17 cellular contexts compared by ENCODE assay signal in genomic region chr16:85602402-85602801, GRCh38. TPM values are rescaled to one million over a fixed set of nuclear protein-coding genes. Genes with fewer than 3 reads are reported as not detected.
DNase-seq lines count a peak whose midpoint lies in the region; ATAC-seq, FAIRE-seq and TF ChIP-seq lines count a peak whose summit lies in the region.
"Had no signal": no experiment of that assay in that cellular context is flagged by ENCODE, and none has a peak within 500 bp of the region (broad histone marks: within the 10 kb centered on the region; RNA-seq: fewer than 3 reads in every experiment).

No MANE protein-coding gene starts in this region.

- TF ChIP-seq POLR2A in Peyer's patch (IDR thresholded peaks at IDR 0.05) = no peak

- H4K20me1 ChIP-seq in OCI-LY7 (ENCODE audit: insufficient read depth, low read length) = no peaks in the 10 kb centered on the region
- peaks cover 15% of the 10 kb centered on the region; the same call in 1 of the 2 replicates for H4K20me1 ChIP-seq in GM23248 (ENCODE audit: insufficient read depth)

- in situ Hi-C loops in GM23248 (cut with MboI) = no loop called here

- CTCF ChIA-PET in OCI-LY7 (lab: Charles Lee; ENCODE audit: unreplicated experiment) = no interaction called here

- peak in 3 of 4 donors; percentile 29 to 45 (median 29) for ATAC-seq in psoas muscle
- no peak for ATAC-seq in GM21737 (IDR thresholded peaks at IDR 0.05; ENCODE audit: unreplicated experiment)
- ATAC-seq: stimulated activated naive CD8-positive, alpha-beta T cell treated with anti-CD3 and anti-CD28 coated beads, Interleukin-15, amount 100 ng/mL, for 72 hours had no signal

- TF ChIP-seq CTCF in OCI-LY7 (conservative IDR thresholded peaks at IDR 0.05; ENCODE audit: low read length) (no peak), right atrium auricular region (IDR thresholded peaks at IDR 0.05) (no peak), psoas muscle (IDR thresholded peaks at IDR 0.05) (no peak), Peyer's patch (IDR thresholded peaks at IDR 0.05) (no peak)

- H2AFZ ChIP-seq in OCI-LY7 (ENCODE audit: low read length) = no peak overlapping the region
- H2AFZ ChIP-seq in GM23248 = no peak overlapping the region

- H3K9me2 ChIP-seq in OCI-LY7 (ENCODE audit: insufficient read depth, low read length) = no peaks in the 10 kb centered on the region
- no peaks in the 10 kb centered on the region for H3K9me2 ChIP-seq in GM23248 (ENCODE audit: insufficient read depth)

- intact Hi-C loops in OCI-LY7 (cut with micrococcal nuclease; ENCODE audit: unreplicated experiment) = no loop called here
- intact Hi-C loops in psoas muscle (cut with DNase I) = loop anchor here in 1 of 2 donors (5.0 to 10.0 kb wide), 2 partner anchors 35 to 328 kb away; no protein-coding TSS in a partner anchor

- no peaks in the 10 kb centered on the region for H3K9me3 ChIP-seq in OCI-LY7 (ENCODE audit: low read length)
- H3K9me3 ChIP-seq in right atrium auricular region = no peaks in the 10 kb centered on the region
- H3K9me3 ChIP-seq in psoas muscle = no peaks in the 10 kb centered on the region
- H3K9me3 ChIP-seq in GM23248 (ENCODE audit: low read depth) = no peaks in the 10 kb centered on the region
- H3K9me3 ChIP-seq in Peyer's patch = no peaks in the 10 kb centered on the region

- DNase-seq in A172 (ENCODE audit: low spot score) (peak; percentile 18), OCI-LY7 (ENCODE audit: low spot score) (no peak), right atrium auricular region (ENCODE audit: low spot score) (no peak), psoas muscle (no peak), RCC 7860 (ENCODE audit: low spot score) (no peak), GM23248 (no peak), Peyer's patch (no peak)
- DNase-seq: ACHN; activated CD4-positive, CD25-positive, alpha-beta regulatory T cell treated with anti-CD3 and anti-CD28 coated beads, Interleukin-2, amount 50 U/mL, for 72 hours; activated naive CD8-positive, alpha-beta T cell treated with anti-CD3 and anti-CD28 coated beads, Interleukin-2, amount 10 ng/mL, durations not matched to agents 7 days and 5 days; brain microvascular endothelial cell; CD4-positive, alpha-beta memory T cell; DND-41; NCI-H187 treated with DMSO at 0.1 percent for 48 hours; stimulated activated CD4-positive, alpha-beta T cell treated with anti-CD3 and anti-CD28 coated beads, Interleukin-2, amount 100 ng/mL, for 48 hours; stimulated activated naive CD8-positive, alpha-beta T cell treated with anti-CD3 and anti-CD28 coated beads, Interleukin-15, amount 100 ng/mL, for 72 hours had no signal

- no peak overlapping the region for H3K27ac ChIP-seq in OCI-LY7 (ENCODE audit: low read depth, low read length, poor library complexity, severe bottlenecking)
- peak overlapping the region; percentile 59 to 62 for H3K27ac ChIP-seq in right atrium auricular region
- peak overlapping the region; percentile 58 for H3K27ac ChIP-seq in psoas muscle
- no peak overlapping the region for H3K27ac ChIP-seq in GM23248
- peak overlapping the region in 2 of 4 donors; percentile 38 to 42 for H3K27ac ChIP-seq in Peyer's patch
- H3K27ac ChIP-seq: brain microvascular endothelial cell had no signal

- no peak overlapping the region for H3K4me3 ChIP-seq in OCI-LY7 (ENCODE audit: low read depth, low read length, poor library complexity, severe bottlenecking)
- H3K4me3 ChIP-seq in right atrium auricular region = no peak overlapping the region
- H3K4me3 ChIP-seq in psoas muscle = no peak overlapping the region
- no peak overlapping the region for H3K4me3 ChIP-seq in GM23248
- H3K4me3 ChIP-seq in Peyer's patch = no peak overlapping the region

- H3K4me2 ChIP-seq in OCI-LY7 (ENCODE audit: low read length) (peak overlapping the region; percentile 41; the same call in 1 of the 2 replicates), GM23248 (ENCODE audit: unreplicated experiment) (no peak overlapping the region)

- no peaks in the 10 kb centered on the region for H3K79me2 ChIP-seq in OCI-LY7 (ENCODE audit: insufficient read depth, low read depth, low read length)
- peaks cover 96% of the 10 kb centered on the region for H3K79me2 ChIP-seq in GM23248 (ENCODE audit: insufficient read depth)

- H3K9ac ChIP-seq in GM23248 = no peak overlapping the region

- 86 to 88% (median 88%) methylated on average over 12 of the region's 12 CpGs for WGBS in psoas muscle, 3 donors
- 89 to 93% methylated on average over 12 of the region's 12 CpGs for WGBS in GM23248 (ENCODE audit: low coverage in 1 of 2, low lambda C conversion rate in 2 of 2, missing lambda C conversion rate in 2 of 2), 2 experiments

- no peaks in the 10 kb centered on the region for H3K27me3 ChIP-seq in right atrium auricular region
- no peaks in the 10 kb centered on the region for H3K27me3 ChIP-seq in psoas muscle (ENCODE audit: insufficient read depth in 3 of 3, low read length in 2 of 3)
- no peaks in the 10 kb centered on the region for H3K27me3 ChIP-seq in GM23248 (replicated peaks; ENCODE audit: insufficient read depth)
- H3K27me3 ChIP-seq in Peyer's patch = no peaks in the 10 kb centered on the region
- H3K27me3 ChIP-seq: brain microvascular endothelial cell had no signal

- H3K4me1 ChIP-seq in OCI-LY7 (ENCODE audit: insufficient read depth, low read length, poor library complexity, severe bottlenecking) = peaks cover 45% of the 10 kb centered on the region
- H3K4me1 ChIP-seq in right atrium auricular region = peaks cover 0 to 65% of the 10 kb centered on the region in 2 donors
- H3K4me1 ChIP-seq in psoas muscle = peaks cover 43% of the 10 kb centered on the region
- no peaks in the 10 kb centered on the region for H3K4me1 ChIP-seq in GM23248 (ENCODE audit: insufficient read depth)
- peaks cover 0 to 46% (median 8%) of the 10 kb centered on the region in 4 donors for H3K4me1 ChIP-seq in Peyer's patch

- no TSS peak for BruUV-seq in OCI-LY7 (replicated peaks; lab: Mats Ljungman, UMichigan)

- no peaks in the 10 kb centered on the region for H3K36me3 ChIP-seq in OCI-LY7 (ENCODE audit: insufficient read depth, low read length)
- H3K36me3 ChIP-seq in right atrium auricular region = no peaks in the 10 kb centered on the region
- H3K36me3 ChIP-seq in psoas muscle (ENCODE audit: insufficient read depth in 1 of 2, low read depth in 1 of 2) = no peaks in the 10 kb centered on the region
- H3K36me3 ChIP-seq in GM23248 (ENCODE audit: low read depth) = no peaks in the 10 kb centered on the region
- no peaks in the 10 kb centered on the region for H3K36me3 ChIP-seq in Peyer's patch
- H3K36me3 ChIP-seq: brain microvascular endothelial cell had no signal

- no peaks in the 10 kb centered on the region for H3F3A ChIP-seq in GM23248 (ENCODE audit: insufficient read depth)

- no peak for FAIRE-seq in RCC 7860 (lab: Jason Lieb, UNC)

- POLR2A ChIA-PET in OCI-LY7 (lab: Charles Lee) = interaction anchor here (0.6 to 1.4 kb wide), 2 partner anchors 45 to 48 kb away, joined by 3 to 4 read pairs; no protein-coding TSS in a partner anchor

RNA-seq across cellular contexts. Expression of gene GSE1, which starts 10.7 kb away (rescaled TPM):
- 9.7 and 13.4 TPM in 2 replicates for total RNA-seq in A172 (2014; rRNA removed; shearing (Covaris generic))
- total RNA-seq in OCI-LY7 (2014; rRNA removed; shearing (Covaris generic)) = 30.9 and 32.4 TPM in 2 replicates
- total RNA-seq in OCI-LY7 (2022) (56.2 and 66.6 TPM in 2 replicates), right atrium auricular region (10 to 100 TPM; 37.1 to 55.7 TPM), psoas muscle (10 to 100 TPM; 47.0 to 90.5 (median 64.6) TPM), Peyer's patch (100 to 1,000 TPM in 3 of 4 donors, 10 to 100 TPM in 1; 79.7 to 196 (median 143) TPM)
- polyA plus RNA-seq in psoas muscle (10 to 100 TPM; 10.8 to 34.7 (median 22.0) TPM), GM23248 (2016; fragmentation: Nextera tagmentation; extraction: Ambion mirVana) (10.6 and 11.6 TPM in 2 replicates)
- 35.1 and 46.3 TPM in 2 replicates for total RNA-seq in GM23248 (2014; rRNA removed; shearing (Covaris generic))

Comparison
In these comparisons a context has a peak if more than half of its experiments do, and no peak if none do; other contexts are left out.
1. H3K27ac ChIP-seq: peak in right atrium auricular region (2 of 2) and psoas muscle (single experiment); none in OCI-LY7 (single experiment) and GM23248 (single experiment).